20 cellular contexts compared by ENCODE assay signal in the genomic region with DNA sequence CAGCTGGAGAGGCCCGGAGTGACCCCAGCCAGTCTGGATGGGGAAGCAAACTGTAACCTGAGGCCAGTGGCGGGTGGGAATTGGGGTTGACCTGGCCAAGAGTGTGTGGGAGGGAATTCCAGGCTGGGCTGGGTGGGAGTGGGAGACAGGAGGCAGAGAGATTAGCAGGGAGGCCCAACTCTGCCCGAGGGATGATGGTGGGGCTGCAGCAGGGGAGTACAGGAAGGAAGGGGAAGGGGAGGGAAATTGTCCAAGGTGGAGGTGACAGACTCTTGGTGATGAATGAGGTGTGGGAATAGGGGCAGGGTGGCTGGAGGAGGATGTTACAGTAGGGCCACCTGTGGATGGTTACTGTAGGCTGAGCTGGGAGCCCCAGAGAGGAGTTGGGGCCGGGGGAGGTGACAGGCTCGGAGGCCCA. TPM values are rescaled to one million over a fixed set of nuclear protein-coding genes. Genes with fewer than 3 reads are reported as not detected.
DNase-seq lines count a peak whose midpoint lies in the region; ATAC-seq and TF ChIP-seq lines count a peak whose summit lies in the region.
"Had no signal": no experiment of that assay in that cellular context is flagged by ENCODE, and none has a peak within 500 bp of the region (broad histone marks: within the 10 kb centered on the region; RNA-seq: fewer than 3 reads in every experiment).

No MANE protein-coding gene starts in this region.

- H3K4me1 ChIP-seq in H9 (ENCODE audit: insufficient read depth, low read length) (peaks cover 8% of the 10 kb centered on the region; the same call in 1 of the 2 replicates), trophoblast cell (ENCODE audit: control insufficient read depth in 1 of 2, insufficient read depth in 2 of 2, low read length in 2 of 2) (peaks cover 21 to 23% of the 10 kb centered on the region in 2 experiments), stomach (peaks cover 0 to 11% (median 6%) of the 10 kb centered on the region in 4 donors)
- H3K4me1 ChIP-seq: BLaER1 had no signal

- H2BK12ac ChIP-seq in H9 (ENCODE audit: insufficient read length, low read depth, low read length) (no peak overlapping the region), trophoblast cell (ENCODE audit: low read length) (no peak overlapping the region)

- H3K79me1 ChIP-seq in H9 (ENCODE audit: insufficient read depth, low read depth, low read length, poor library complexity, severe bottlenecking) = no peaks in the 10 kb centered on the region
- H3K79me1 ChIP-seq in trophoblast cell (ENCODE audit: low read length) = peaks cover 3% of the 10 kb centered on the region

- H3K9me3 ChIP-seq in H9 (ENCODE audit: control insufficient read depth, low read depth, low read length) (no peaks in the 10 kb centered on the region), trophoblast cell (ENCODE audit: insufficient read depth, low read depth, low read length) (no peaks in the 10 kb centered on the region), stomach (no peaks in the 10 kb centered on the region)
- H3K9me3 ChIP-seq: BLaER1, HAP-1, SJSA1 had no signal

- no peak overlapping the region for H4K5ac ChIP-seq in H9 (ENCODE audit: insufficient read length, low read depth, low read length)

- H2AK5ac ChIP-seq in H9 (ENCODE audit: insufficient read length, low read length) (no peak overlapping the region), trophoblast cell (ENCODE audit: low read length) (no peak overlapping the region)

- H3K4me2 ChIP-seq in H9 (ENCODE audit: insufficient read depth, insufficient read length, low read length) = no peak overlapping the region
- H3K4me2 ChIP-seq in trophoblast cell (ENCODE audit: low read length) = no peak overlapping the region
- H3K4me2 ChIP-seq: BLaER1, KMS-11 had no signal

- no peak overlapping the region for H4K12ac ChIP-seq in trophoblast cell (ENCODE audit: low read depth, low read length)

- H3K4me3 ChIP-seq in trophoblast cell (ENCODE audit: low read depth, low read length) = no peak overlapping the region
- no peak overlapping the region for H3K4me3 ChIP-seq in stomach
- H3K4me3 ChIP-seq: BLaER1, HAP-1, SJSA1 had no signal

- no peak overlapping the region for H2BK5ac ChIP-seq in H9 (ENCODE audit: insufficient read length, low read length)
- no peak overlapping the region for H2BK5ac ChIP-seq in trophoblast cell (ENCODE audit: low read depth, low read length, poor library complexity)

- peaks cover 3% of the 10 kb centered on the region; the same call in 1 of the 2 replicates for H3K27me3 Mint-ChIP-seq in H9 (ENCODE audit: low read depth)

- no peaks in the 10 kb centered on the region for H3K79me2 ChIP-seq in H9 (ENCODE audit: insufficient read depth, low read length)
- no peaks in the 10 kb centered on the region for H3K79me2 ChIP-seq in trophoblast cell (ENCODE audit: control insufficient read depth, insufficient read depth, low read length, poor library complexity)

- peak overlapping the region; percentile 6; the same call in 1 of the 2 replicates for H3K14ac ChIP-seq in H9 (ENCODE audit: insufficient read depth, low read length)
- no peak overlapping the region for H3K14ac ChIP-seq in trophoblast cell (ENCODE audit: low read length)

- TF ChIP-seq POLR2A in stomach (IDR thresholded peaks at IDR 0.05) = no peak

- H3K9ac ChIP-seq in H9 (ENCODE audit: extremely low read depth, insufficient read length, low read length) (no peak overlapping the region), trophoblast cell (ENCODE audit: low read length) (no peak overlapping the region)
- H3K9ac ChIP-seq: BLaER1, KMS-11 had no signal

- H4K20me1 ChIP-seq in H9 (ENCODE audit: control insufficient read depth, insufficient read depth, insufficient read length) = no peaks in the 10 kb centered on the region
- H4K20me1 ChIP-seq: BLaER1 had no signal

- H2BK20ac ChIP-seq in H9 (ENCODE audit: low read depth, low read length, poor library complexity, severe bottlenecking) = no peak overlapping the region

- H3K56ac ChIP-seq in H9 (ENCODE audit: insufficient read length, low read depth, low read length) = no peak overlapping the region

- H4K91ac ChIP-seq in H9 (ENCODE audit: insufficient read length, low read depth, low read length) = no peak overlapping the region
- H4K91ac ChIP-seq in trophoblast cell (ENCODE audit: low read depth, low read length) = no peak overlapping the region

- H3T11ph ChIP-seq in H9 (ENCODE audit: low read length) = no peak overlapping the region

- no peaks in the 10 kb centered on the region for H3K23me2 ChIP-seq in H9 (ENCODE audit: insufficient read length, low read depth, low read length, poor library complexity, severe bottlenecking)

- no peak overlapping the region for H4K8ac ChIP-seq in H9 (replicated peaks; ENCODE audit: insufficient read length, low read depth, low read length)
- no peak overlapping the region for H4K8ac ChIP-seq in trophoblast cell (ENCODE audit: low read depth, low read length)

- no peak overlapping the region for H2BK15ac ChIP-seq in H9 (ENCODE audit: low read depth, low read length)

- peaks cover 0 to 5% of the 10 kb centered on the region in 2 experiments; a peak in 2 of 5 replicates for H3K9me3 Mint-ChIP-seq in H9
- H3K9me3 Mint-ChIP-seq: CD4-positive, alpha-beta T cell had no signal

- intact Hi-C loops in stomach (cut with DNase I; ENCODE audit: low total_unique reads) = no loop called here

- no peak overlapping the region for H3K18ac ChIP-seq in H9 (ENCODE audit: insufficient read length, low read depth, low read length)
- H3K18ac ChIP-seq in trophoblast cell (ENCODE audit: low read length) = peak overlapping the region; percentile 16

- H3K27me3 ChIP-seq in H9 (ENCODE audit: insufficient read depth, low read length) (no peaks in the 10 kb centered on the region), trophoblast cell (ENCODE audit: insufficient read depth, low read length) (no peaks in the 10 kb centered on the region), stomach (peaks cover 0 to 15% (median 0%) of the 10 kb centered on the region in 3 donors)
- H3K27me3 ChIP-seq: BLaER1, SJSA1 had no signal

- no peak for TF ChIP-seq EP300 in stomach (IDR thresholded peaks at IDR 0.05)

- no CpG with 5 or more reads among the region's 5 CpGs for WGBS in H9 (ENCODE audit: extremely low coverage, insufficient read length, low lambda C conversion rate)
- WGBS in trophoblast cell (ENCODE audit: extremely low coverage, insufficient coverage, insufficient read length) = no CpG with 5 or more reads among the region's 5 CpGs
- 65 to 84% (median 82%) methylated on average over 5 of the region's 5 CpGs for WGBS in stomach, 5 donors

- peaks cover 60 to 70% of the 10 kb centered on the region in 2 experiments for H3K4me1 Mint-ChIP-seq in H9

- H3K27ac ChIP-seq in H9 (ENCODE audit: insufficient read length, low read depth, low read length) (no peak overlapping the region), trophoblast cell (ENCODE audit: low read depth, low read length) (no peak overlapping the region), stomach (no peak overlapping the region)
- H3K27ac ChIP-seq: BLaER1, KMS-11, SJSA1 had no signal

- no peak for ATAC-seq in GM21619 (IDR thresholded peaks at IDR 0.05; ENCODE audit: unreplicated experiment)
- ATAC-seq in GM21825 (IDR thresholded peaks at IDR 0.05; ENCODE audit: unreplicated experiment) = no peak

- H3K36me3 ChIP-seq in trophoblast cell (ENCODE audit: control insufficient read depth in 1 of 2, insufficient read depth in 2 of 2, low read length in 2 of 2) (no peaks in the 10 kb centered on the region), stomach (no peaks in the 10 kb centered on the region)
- H3K36me3 ChIP-seq: HAP-1 had no signal

- H3K4me3 Mint-ChIP-seq in H9 = peak overlapping the region in 1 of 2 experiments; percentile 28; a peak in 1 of 5 replicates
- H3K4me3 Mint-ChIP-seq: CD4-positive, alpha-beta T cell had no signal

- DNase-seq in H9 = no peak
- DNase-seq in NCI-H82 treated with DMSO at 0.1 percent for 48 hours (lab: John Stamatoyannopoulos, UW; ENCODE audit: unreplicated experiment) = peak; percentile 30
- peak; percentile 89 for DNase-seq in left kidney (ENCODE audit: low read depth, low spot score)
- DNase-seq in trophoblast cell = no peak
- DNase-seq in NCI-H1436 (lab: John Stamatoyannopoulos, UW) = no peak
- DNase-seq in stomach = no peak
- DNase-seq: CD4-positive, alpha-beta T cell; COR-L47; NCI-H1105 treated with DMSO at 0.1 percent for 48 hours; NCI-H1694; NCI-H2081; NCI-H2171 treated with DMSO at 0.1 percent for 48 hours; NCI-H524 treated with DMSO at 0.1 percent for 48 hours; OCI-M1 had no signal

- no peak overlapping the region for H3K4ac ChIP-seq in H9 (ENCODE audit: low read depth, low read length)
- H3K4ac ChIP-seq in trophoblast cell (ENCODE audit: low read depth, low read length) = no peak overlapping the region

- H3K23ac ChIP-seq in H9 (ENCODE audit: insufficient read length, low read depth, low read length) (no peak overlapping the region), trophoblast cell (ENCODE audit: low read length) (no peak overlapping the region)

- H2AFZ ChIP-seq in H9 (ENCODE audit: low read length) (no peak overlapping the region), trophoblast cell (ENCODE audit: insufficient read depth, low read length, poor library complexity) (no peak overlapping the region)

- H2BK120ac ChIP-seq in H9 (ENCODE audit: low read depth, low read length, poor library complexity, severe bottlenecking) = no peak overlapping the region
- H2BK120ac ChIP-seq in trophoblast cell (ENCODE audit: insufficient read depth, low read length, poor library complexity) = no peak overlapping the region

- TF ChIP-seq CTCF in H9 (conservative IDR thresholded peaks at IDR 0.05) (no peak), stomach (IDR thresholded peaks at IDR 0.05) (no peak)

- peak overlapping the region in 2 of 3 experiments; percentile 84 to 87; a peak in 2 of 7 replicates for H3K27ac Mint-ChIP-seq in H9
- H3K27ac Mint-ChIP-seq: CD4-positive, alpha-beta T cell had no signal

- peaks cover 0 to 9% (median 3%) of the 10 kb centered on the region in 3 experiments; a peak in 5 of 7 replicates for H3K36me3 Mint-ChIP-seq in H9 (ENCODE audit: insufficient read depth in 1 of 3, low read depth in 3 of 3)

RNA-seq across cellular contexts. Expression of a gene that starts 40.4 kb away (rescaled TPM):
- total RNA-seq in H9 (2021) (5.7 and 5.8 TPM in 2 replicates), stomach (1 to 10 TPM in 3 of 5 donors, not detected in 2; 1.8 to 4.1 (median 2.6) TPM)
- polyA plus RNA-seq in trophoblast cell (2013) = 4.4 and 4.7 TPM in 2 replicates
- under 1 TPM; 0.13 to 0.68 (median 0.31) TPM for polyA plus RNA-seq in stomach
- total RNA-seq: CD4-positive, alpha-beta T cell had no signal

Comparison
In these comparisons a context has a peak if more than half of its experiments do, and no peak if none do; other contexts are left out.
1. DNase-seq: peak in NCI-H82 treated with DMSO at 0.1 percent for 48 hours (single experiment) and left kidney (single experiment); none in H9 (single experiment), trophoblast cell (0 of 2), NCI-H1436 (single experiment) and stomach (single experiment).